In genomic region chr21:41965045-41965444, GRCh38 we compare ENCODE assay signal across 23 cellular contexts. TPM values are rescaled to one million over a fixed set of nuclear protein-coding genes. Genes with fewer than 3 reads are reported as not detected.
A peak's percentile ranks its signal among the peaks of the same experiment; 100 is the strongest.
DNase-seq lines count a peak whose midpoint lies in the region; ATAC-seq lines count a peak whose summit lies in the region.
"Had no signal": no experiment of that assay in that cellular context is flagged by ENCODE, and none has a peak within 500 bp of the region (broad histone marks: within the 10 kb centered on the region; RNA-seq: fewer than 3 reads in every experiment).

No MANE protein-coding gene starts in this region.

- peaks cover 35% of the 10 kb centered on the region for H3K27me3 Mint-ChIP-seq in IgD-negative memory B cell

- no peak overlapping the region for H3K27ac Mint-ChIP-seq in IgD-negative memory B cell
- H3K27ac Mint-ChIP-seq: CD8-positive, alpha-beta T cell; neural progenitor cell; stimulated activated effector memory CD8-positive, alpha-beta T cell treated with anti-CD3 and anti-CD28 coated beads, Interleukin-12 subunit alpha, Interleukin-12 subunit beta, amount 100 ng/mL, for 72 hours; T-helper 2 cell treated with Interferon-gamma antibody and Interleukin-4, amounts not matched to agents 5 μg/mL and 100 μg/mL, for 36 hours had no signal

- peak overlapping the region in 3 of 4 donors; percentile 22 to 82 (median 52) for H3K4me3 Mint-ChIP-seq in IgD-negative memory B cell
- H3K4me3 Mint-ChIP-seq: CD8-positive, alpha-beta T cell; stimulated activated effector memory CD8-positive, alpha-beta T cell treated with anti-CD3 and anti-CD28 coated beads, Interleukin-12 subunit alpha, Interleukin-12 subunit beta, amount 100 ng/mL, for 72 hours; T-helper 2 cell treated with Interferon-gamma antibody and Interleukin-4, amounts not matched to agents 5 μg/mL and 100 μg/mL, for 36 hours had no signal

- DNase-seq in COLO668 (lab: John Stamatoyannopoulos, UW; ENCODE audit: unreplicated experiment) (peak; percentile 68), NCI-H748 treated with DMSO at 0.1 percent for 48 hours (lab: John Stamatoyannopoulos, UW) (peak; percentile 66), left lobe of liver (ENCODE audit: low spot score) (peak; percentile 33), amniotic stem cell (lab: John Stamatoyannopoulos, UW) (no peak), NCI-H1417 treated with DMSO at 0.1 percent for 48 hours (lab: John Stamatoyannopoulos, UW) (no peak)
- DNase-seq in activated naive CD4-positive, alpha-beta T cell treated with anti-CD3 and anti-CD28 coated beads, Interleukin-2, amount 50 U/mL, for 16 hours = no peak
- DNase-seq: activated naive CD4-positive, alpha-beta T cell treated with Interleukin-2 at 50 U/mL for 16 hours; activated T-cell treated with anti-CD3 and anti-CD28 coated beads, Interleukin-2, amount 50 U/mL, for 1 hour; anterior cingulate cortex; caudate nucleus; DMS79; left ventricle myocardium superior; MG63; NCI-H1694; NCI-H446; psoas muscle; stimulated activated CD4-positive, alpha-beta T cell treated with anti-CD3 and anti-CD28 coated beads, Interleukin-2, amount 100 ng/mL, for 24 hours had no signal

- peaks cover 8 to 13% (median 10%) of the 10 kb centered on the region in 3 donors for H3K4me1 Mint-ChIP-seq in IgD-negative memory B cell

- H3K36me3 Mint-ChIP-seq in IgD-negative memory B cell = peaks cover 1% of the 10 kb centered on the region
- H3K36me3 Mint-ChIP-seq: CD8-positive, alpha-beta T cell; neural progenitor cell; stimulated activated effector memory CD8-positive, alpha-beta T cell treated with anti-CD3 and anti-CD28 coated beads, Interleukin-12 subunit alpha, Interleukin-12 subunit beta, amount 100 ng/mL, for 72 hours had no signal

- no peak for ATAC-seq in left lobe of liver
- no peak for ATAC-seq in GM21619 (IDR thresholded peaks at IDR 0.05; ENCODE audit: unreplicated experiment)
- ATAC-seq: CD8-positive, alpha-beta T cell; left ventricle myocardium superior; psoas muscle; stimulated activated effector memory CD8-positive, alpha-beta T cell treated with anti-CD3 and anti-CD28 coated beads, Interleukin-12 subunit alpha, Interleukin-12 subunit beta, amount 100 ng/mL, for 72 hours had no signal

- H3K9me3 Mint-ChIP-seq in IgD-negative memory B cell = no peaks in the 10 kb centered on the region
- H3K9me3 Mint-ChIP-seq: CD8-positive, alpha-beta T cell; stimulated activated effector memory CD8-positive, alpha-beta T cell treated with anti-CD3 and anti-CD28 coated beads, Interleukin-12 subunit alpha, Interleukin-12 subunit beta, amount 100 ng/mL, for 72 hours; T-helper 2 cell treated with Interferon-gamma antibody and Interleukin-4, amounts not matched to agents 5 μg/mL and 100 μg/mL, for 36 hours had no signal

RNA-seq across cellular contexts. Expression of gene C2CD2, which starts 11.2 kb away (rescaled TPM):
- 3.5 TPM for polyA plus RNA-seq in IgD-negative memory B cell
- total RNA-seq in left lobe of liver = 10.5 TPM

RNA-seq across cellular contexts. Expression of gene ZBTB21, which starts 45.1 kb away (rescaled TPM):
- polyA plus RNA-seq in IgD-negative memory B cell = 8.0 TPM
- total RNA-seq in left lobe of liver = 4.2 TPM

Comparison
In these comparisons a context has a peak if more than half of its experiments do, and no peak if none do; other contexts are left out.
1. DNase-seq: peak in COLO668 (single experiment), NCI-H748 treated with DMSO at 0.1 percent for 48 hours (single experiment) and left lobe of liver (single experiment); none in amniotic stem cell (single experiment), activated naive CD4-positive, alpha-beta T cell treated with anti-CD3 and anti-CD28 coated beads, Interleukin-2, amount 50 U/mL, for 16 hours (single experiment) and NCI-H1417 treated with DMSO at 0.1 percent for 48 hours (single experiment).